28 cellular contexts compared by ENCODE assay signal in the genomic region with DNA sequence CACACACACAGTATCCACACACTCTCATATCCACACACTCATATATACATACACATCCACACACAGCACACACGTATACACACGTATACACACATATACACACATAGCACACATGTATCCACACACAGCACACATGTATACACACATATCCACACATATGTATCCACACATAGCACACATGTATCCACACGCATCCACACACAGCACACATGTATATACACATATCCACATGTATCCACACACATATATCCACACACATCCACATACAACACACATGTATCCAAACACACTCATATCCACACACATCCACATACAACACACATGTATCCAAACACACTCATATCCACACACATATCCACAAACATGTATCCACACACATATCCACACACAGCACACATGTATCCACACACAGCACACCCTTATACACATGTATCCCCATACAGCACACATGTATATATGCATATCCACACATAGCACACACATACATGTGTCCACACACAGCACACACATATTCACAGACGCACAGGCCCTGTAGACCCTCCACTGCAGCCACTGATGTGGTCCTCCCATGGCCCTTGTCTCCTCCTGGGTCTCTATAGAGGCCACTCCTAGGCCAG.
"Had no signal": no experiment of that assay in that cellular context is flagged by ENCODE, and none has a peak within 500 bp of the region (broad histone marks: within the 10 kb centered on the region; RNA-seq: fewer than 3 reads in every experiment).

No MANE protein-coding gene starts in this region.

- H3K4me3 ChIP-seq: left lung, lower lobe of right lung, neural progenitor cell, ovary, sigmoid colon, spleen, suprapubic skin, thoracic aorta, tibial artery, vagina had no signal

- H3K9me3 Mint-ChIP-seq: natural killer cell; nephron progenitor cell; neural progenitor cell; stimulated activated effector memory CD8-positive, alpha-beta T cell treated with anti-CD3 and anti-CD28 coated beads, Interleukin-12 subunit alpha, Interleukin-12 subunit beta, amount 100 ng/mL, for 72 hours; stimulated activated naive CD8-positive, alpha-beta T cell treated with anti-CD3 and anti-CD28 coated beads, Interleukin-15, Interleukin-2, amounts not matched to agents 100 ng/mL and 50 ng/mL, for 24 hours; type B pancreatic cell had no signal

- H3K27ac Mint-ChIP-seq: immature natural killer cell; natural killer cell; nephron progenitor cell; neural progenitor cell; progenitor cell of endocrine pancreas; stimulated activated effector memory CD8-positive, alpha-beta T cell treated with anti-CD3 and anti-CD28 coated beads, Interleukin-12 subunit alpha, Interleukin-12 subunit beta, amount 100 ng/mL, for 72 hours; stimulated activated naive CD8-positive, alpha-beta T cell treated with anti-CD3 and anti-CD28 coated beads, Interleukin-15, Interleukin-2, amounts not matched to agents 100 ng/mL and 50 ng/mL, for 24 hours; type B pancreatic cell had no signal

- H3K4me3 Mint-ChIP-seq: immature natural killer cell; natural killer cell; nephron progenitor cell; neural progenitor cell; stimulated activated effector memory CD8-positive, alpha-beta T cell treated with anti-CD3 and anti-CD28 coated beads, Interleukin-12 subunit alpha, Interleukin-12 subunit beta, amount 100 ng/mL, for 72 hours; stimulated activated naive CD8-positive, alpha-beta T cell treated with anti-CD3 and anti-CD28 coated beads, Interleukin-15, Interleukin-2, amounts not matched to agents 100 ng/mL and 50 ng/mL, for 24 hours; type B pancreatic cell had no signal

- H3K36me3 Mint-ChIP-seq: immature natural killer cell; natural killer cell; neural progenitor cell; stimulated activated effector memory CD8-positive, alpha-beta T cell treated with anti-CD3 and anti-CD28 coated beads, Interleukin-12 subunit alpha, Interleukin-12 subunit beta, amount 100 ng/mL, for 72 hours; type B pancreatic cell had no signal

- ATAC-seq: left colon; left lung; lower lobe of right lung; right cardiac atrium; stimulated activated effector memory CD8-positive, alpha-beta T cell treated with anti-CD3 and anti-CD28 coated beads, Interleukin-12 subunit alpha, Interleukin-12 subunit beta, amount 100 ng/mL, for 72 hours had no signal

- FAIRE-seq: islet of Langerhans, kidney, small intestine had no signal

- H3K4me1 Mint-ChIP-seq: immature natural killer cell, natural killer cell had no signal

- H3K27ac ChIP-seq: left lung, lower lobe of right lung, neural progenitor cell, ovary, sigmoid colon, spleen, suprapubic skin, thoracic aorta, tibial artery, vagina had no signal

- H3K36me3 ChIP-seq: left lung, lower lobe of right lung, neural progenitor cell, ovary, sigmoid colon, spleen, suprapubic skin, thoracic aorta, tibial artery, vagina had no signal

- H3K9me3 ChIP-seq: lower lobe of right lung, ovary, sigmoid colon, thoracic aorta, tibial artery, vagina had no signal

- DNase-seq: hypothalamus; immature natural killer cell; left colon; left lung; lower lobe of right lung; mammary epithelial cell; mesenchymal stem cell; natural killer cell; nephron progenitor cell; ovary; retina; right cardiac atrium; sigmoid colon; small intestine; spleen; stimulated activated CD4-positive, alpha-beta T cell treated with anti-CD3 and anti-CD28 coated beads, Interleukin-4, amount 100 ng/mL, for 24 hours; stimulated activated naive CD4-positive, alpha-beta T cell; tibial artery had no signal

- H3K4me1 ChIP-seq: left lung, lower lobe of right lung, sigmoid colon, suprapubic skin, tibial artery, vagina had no signal

- H3K27me3 Mint-ChIP-seq: stimulated activated naive CD8-positive, alpha-beta T cell treated with anti-CD3 and anti-CD28 coated beads, Interleukin-15, Interleukin-2, amounts not matched to agents 100 ng/mL and 50 ng/mL, for 24 hours had no signal

- H3K27me3 ChIP-seq: neural progenitor cell, ovary, spleen, tibial artery, vagina had no signal
